In genomic region chr3:142028174-142028833, GRCh38 we compare ENCODE assay signal across 1 cellular context.
TF ChIP-seq lines count a peak whose summit lies in the region.

No MANE protein-coding gene starts in this region.

TF ChIP-seq in K562, 482 proteins besides CTCF, POLR2A, EP300 and RAD21 (continued from another document and continues in another):
- TF ChIP-seq MBD1 (CRISPR knock-in tag; IDR thresholded peaks at IDR 0.05) (no peak), ZNF12 (CRISPR knock-in tag; IDR thresholded peaks at IDR 0.05) (no peak), CBX2 (IDR thresholded peaks at IDR 0.05; ENCODE audit: insufficient read depth, low read length, poor library complexity, severe bottlenecking) (no peak), TAF1 (IDR thresholded peaks at IDR 0.05; ENCODE audit: control insufficient read depth, extremely low read depth, insufficient read depth, low read length, severe bottlenecking) (peak; percentile 32), PPARD (CRISPR knock-in tag; IDR thresholded peaks at IDR 0.05) (no peak), HNRNPK (IDR thresholded peaks at IDR 0.05; ENCODE audit: low read depth, low read length, poor library complexity, severe bottlenecking) (peak; percentile 88), KLF13 (tag; IDR thresholded peaks at IDR 0.05; ENCODE audit: borderline replicate concordance, low read depth) (no peak), BRCA1 (IDR thresholded peaks at IDR 0.05) (no peak), BRCA1 (CRISPR knock-in tag; IDR thresholded peaks at IDR 0.05) (no peak), TEAD2 (tag; IDR thresholded peaks at IDR 0.05) (no peak), ZNF655 (CRISPR knock-in tag; IDR thresholded peaks at IDR 0.05) (no peak), MAFK (IDR thresholded peaks at IDR 0.05; ENCODE audit: low read length) (no peak), SIN3A (IDR thresholded peaks at IDR 0.05; ENCODE audit: borderline replicate concordance in 2 of 2, control insufficient read depth in 1 of 2, low read depth in 2 of 2, low read length in 2 of 2) (peak; percentile 46 to 83; a peak in 2 of 4 replicates), HMGN3 (IDR thresholded peaks at IDR 0.05; ENCODE audit: borderline replicate concordance, extremely low read depth, insufficient read length, low read depth, low read length) (no peak), E2F4 (CRISPR knock-in tag; IDR thresholded peaks at IDR 0.05; ENCODE audit: low read depth) (no peak), IFI16 (CRISPR knock-in tag; IDR thresholded peaks at IDR 0.05) (no peak), NCOA2 (IDR thresholded peaks at IDR 0.05; ENCODE audit: partially characterized antibody in 2 of 2) (no peak), PTRF (tag; IDR thresholded peaks at IDR 0.05) (no peak), SUPT5H (IDR thresholded peaks at IDR 0.05) (peak; percentile 63), FOXK2 (conservative IDR thresholded peaks at IDR 0.05 in 1 of 2, IDR thresholded peaks at IDR 0.05 in 1 of 2; ENCODE audit: low read depth in 2 of 2) (peak; percentile 94 to 96), POLR2B (IDR thresholded peaks at IDR 0.05; ENCODE audit: low read depth, partially characterized antibody) (peak; percentile 55), GABPA (tag; conservative IDR thresholded peaks at IDR 0.05; ENCODE audit: low read depth) (0 out of 2 replicates have a peak, but pooled peaks have one; percentile 22), CREB5 (CRISPR knock-in tag; IDR thresholded peaks at IDR 0.05) (no peak), ZC3H8 (IDR thresholded peaks at IDR 0.05) (no peak), ZNF639 (CRISPR knock-in tag; conservative IDR thresholded peaks at IDR 0.05 in 1 of 2, IDR thresholded peaks at IDR 0.05 in 1 of 2) (peak in 1 of 2 experiments; percentile 18; a peak in 1 of 4 replicates), ZBTB17 (CRISPR knock-in tag; IDR thresholded peaks at IDR 0.05) (peak; percentile 99), ZNF354B (CRISPR knock-in tag; IDR thresholded peaks at IDR 0.05) (no peak), TCF3 (CRISPR knock-in tag; IDR thresholded peaks at IDR 0.05) (no peak), RBM22 (IDR thresholded peaks at IDR 0.05; ENCODE audit: low read depth, low read length, poor library complexity, severe bottlenecking) (no peak), NR2C2 (CRISPR knock-in tag; IDR thresholded peaks at IDR 0.05) (no peak), NR2C2 (tag; IDR thresholded peaks at IDR 0.05) (0 out of 2 replicates have a peak, but pooled peaks have one; percentile 4), RCOR1 (IDR thresholded peaks at IDR 0.05; ENCODE audit: borderline replicate concordance in 1 of 2, low read depth in 2 of 2, low read length in 2 of 2) (peak in 1 of 2 experiments; percentile 37; a peak in 1 of 4 replicates), PURB (CRISPR knock-in tag; IDR thresholded peaks at IDR 0.05; ENCODE audit: low read depth) (no peak), ZSCAN32 (CRISPR knock-in tag; IDR thresholded peaks at IDR 0.05) (no peak), BCL6 (CRISPR knock-in tag; IDR thresholded peaks at IDR 0.05) (no peak), ZEB2 (IDR thresholded peaks at IDR 0.05) (no peak), PREB (CRISPR knock-in tag; IDR thresholded peaks at IDR 0.05) (no peak), ZNF395 (CRISPR knock-in tag; IDR thresholded peaks at IDR 0.05) (no peak), ZNF449 (CRISPR knock-in tag; IDR thresholded peaks at IDR 0.05) (no peak), TARDBP (IDR thresholded peaks at IDR 0.05) (no peak), TAF9B (IDR thresholded peaks at IDR 0.05; ENCODE audit: partially characterized antibody) (peak; percentile 67), ZNF212 (CRISPR knock-in tag; IDR thresholded peaks at IDR 0.05) (no peak), RHOXF2B (CRISPR knock-in tag; conservative IDR thresholded peaks at IDR 0.05) (no peak)
- TF ChIP-seq, protein P1, sequence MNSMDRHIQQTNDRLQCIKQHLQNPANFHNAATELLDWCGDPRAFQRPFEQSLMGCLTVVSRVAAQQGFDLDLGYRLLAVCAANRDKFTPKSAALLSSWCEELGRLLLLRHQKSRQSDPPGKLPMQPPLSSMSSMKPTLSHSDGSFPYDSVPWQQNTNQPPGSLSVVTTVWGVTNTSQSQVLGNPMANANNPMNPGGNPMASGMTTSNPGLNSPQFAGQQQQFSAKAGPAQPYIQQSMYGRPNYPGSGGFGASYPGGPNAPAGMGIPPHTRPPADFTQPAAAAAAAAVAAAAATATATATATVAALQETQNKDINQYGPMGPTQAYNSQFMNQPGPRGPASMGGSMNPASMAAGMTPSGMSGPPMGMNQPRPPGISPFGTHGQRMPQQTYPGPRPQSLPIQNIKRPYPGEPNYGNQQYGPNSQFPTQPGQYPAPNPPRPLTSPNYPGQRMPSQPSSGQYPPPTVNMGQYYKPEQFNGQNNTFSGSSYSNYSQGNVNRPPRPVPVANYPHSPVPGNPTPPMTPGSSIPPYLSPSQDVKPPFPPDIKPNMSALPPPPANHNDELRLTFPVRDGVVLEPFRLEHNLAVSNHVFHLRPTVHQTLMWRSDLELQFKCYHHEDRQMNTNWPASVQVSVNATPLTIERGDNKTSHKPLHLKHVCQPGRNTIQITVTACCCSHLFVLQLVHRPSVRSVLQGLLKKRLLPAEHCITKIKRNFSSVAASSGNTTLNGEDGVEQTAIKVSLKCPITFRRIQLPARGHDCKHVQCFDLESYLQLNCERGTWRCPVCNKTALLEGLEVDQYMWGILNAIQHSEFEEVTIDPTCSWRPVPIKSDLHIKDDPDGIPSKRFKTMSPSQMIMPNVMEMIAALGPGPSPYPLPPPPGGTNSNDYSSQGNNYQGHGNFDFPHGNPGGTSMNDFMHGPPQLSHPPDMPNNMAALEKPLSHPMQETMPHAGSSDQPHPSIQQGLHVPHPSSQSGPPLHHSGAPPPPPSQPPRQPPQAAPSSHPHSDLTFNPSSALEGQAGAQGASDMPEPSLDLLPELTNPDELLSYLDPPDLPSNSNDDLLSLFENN (IDR thresholded peaks at IDR 0.05; ENCODE audit: low read depth in 2 of 2, low read length in 2 of 2): peak in 1 of 2 experiments; percentile 91; a peak in 2 of 4 replicates
- TF ChIP-seq, protein P2, sequence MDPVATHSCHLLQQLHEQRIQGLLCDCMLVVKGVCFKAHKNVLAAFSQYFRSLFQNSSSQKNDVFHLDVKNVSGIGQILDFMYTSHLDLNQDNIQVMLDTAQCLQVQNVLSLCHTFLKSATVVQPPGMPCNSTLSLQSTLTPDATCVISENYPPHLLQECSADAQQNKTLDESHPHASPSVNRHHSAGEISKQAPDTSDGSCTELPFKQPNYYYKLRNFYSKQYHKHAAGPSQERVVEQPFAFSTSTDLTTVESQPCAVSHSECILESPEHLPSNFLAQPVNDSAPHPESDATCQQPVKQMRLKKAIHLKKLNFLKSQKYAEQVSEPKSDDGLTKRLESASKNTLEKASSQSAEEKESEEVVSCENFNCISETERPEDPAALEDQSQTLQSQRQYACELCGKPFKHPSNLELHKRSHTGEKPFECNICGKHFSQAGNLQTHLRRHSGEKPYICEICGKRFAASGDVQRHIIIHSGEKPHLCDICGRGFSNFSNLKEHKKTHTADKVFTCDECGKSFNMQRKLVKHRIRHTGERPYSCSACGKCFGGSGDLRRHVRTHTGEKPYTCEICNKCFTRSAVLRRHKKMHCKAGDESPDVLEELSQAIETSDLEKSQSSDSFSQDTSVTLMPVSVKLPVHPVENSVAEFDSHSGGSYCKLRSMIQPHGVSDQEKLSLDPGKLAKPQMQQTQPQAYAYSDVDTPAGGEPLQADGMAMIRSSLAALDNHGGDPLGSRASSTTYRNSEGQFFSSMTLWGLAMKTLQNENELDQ (CRISPR knock-in tag; IDR thresholded peaks at IDR 0.05; ENCODE audit: borderline replicate concordance): no peak
- TF ChIP-seq, protein P3, sequence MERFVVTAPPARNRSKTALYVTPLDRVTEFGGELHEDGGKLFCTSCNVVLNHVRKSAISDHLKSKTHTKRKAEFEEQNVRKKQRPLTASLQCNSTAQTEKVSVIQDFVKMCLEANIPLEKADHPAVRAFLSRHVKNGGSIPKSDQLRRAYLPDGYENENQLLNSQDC (CRISPR knock-in tag; IDR thresholded peaks at IDR 0.05): no peak
